ENCODE assay signal across 27 cellular contexts in the genomic region with DNA sequence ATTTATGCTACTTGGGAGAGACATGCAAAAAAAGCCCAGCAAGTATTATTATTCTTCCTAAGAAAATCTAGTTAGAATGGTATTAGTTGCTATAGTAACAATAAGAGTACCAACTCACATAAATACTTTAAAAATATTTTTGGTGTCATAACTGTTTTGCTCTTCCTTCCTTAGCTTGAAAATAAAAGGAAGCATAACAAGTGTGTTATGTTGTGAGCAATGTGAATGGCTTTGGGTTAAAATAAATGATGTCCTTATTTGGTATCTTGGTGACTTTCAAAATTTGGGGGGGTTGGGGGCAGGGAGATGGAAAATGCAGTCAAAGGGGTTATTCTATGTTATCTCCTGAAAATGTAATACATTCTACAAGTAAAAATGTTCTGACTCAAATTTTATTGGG.
"Had no signal": no experiment of that assay in that cellular context is flagged by ENCODE, and none has a peak within 500 bp of the region (broad histone marks: within the 10 kb centered on the region; RNA-seq: fewer than 3 reads in every experiment).

No MANE protein-coding gene starts in this region.

- H3K27me3 Mint-ChIP-seq: activated naive CD8-positive, alpha-beta T cell treated with anti-CD3 and anti-CD28 coated beads for 36 hours; effector memory CD8-positive, alpha-beta T cell; stimulated activated naive CD8-positive, alpha-beta T cell treated with anti-CD3 and anti-CD28 coated beads, Interleukin-15, amount 100 ng/mL, for 72 hours had no signal

- H3K4me1 ChIP-seq: esophagus squamous epithelium, gastrocnemius medialis, left ventricle myocardium inferior, tibial artery had no signal

- H3K4me3 ChIP-seq: esophagus squamous epithelium, gastrocnemius medialis, left ventricle myocardium inferior, SK-N-MC, tibial artery had no signal

- H3K9me3 Mint-ChIP-seq: activated naive CD8-positive, alpha-beta T cell treated with anti-CD3 and anti-CD28 coated beads for 36 hours; effector memory CD8-positive, alpha-beta T cell; mesothelial cell of epicardium; neural crest cell; stimulated activated naive CD8-positive, alpha-beta T cell treated with anti-CD3 and anti-CD28 coated beads, Interleukin-15, amount 100 ng/mL, for 72 hours; T-helper 2 cell treated with Interferon-gamma antibody and Interleukin-4, amounts not matched to agents 5 μg/mL and 100 μg/mL, for 36 hours had no signal

- H3K27ac Mint-ChIP-seq: mesothelial cell of epicardium; stimulated activated naive CD8-positive, alpha-beta T cell treated with anti-CD3 and anti-CD28 coated beads, Interleukin-15, amount 100 ng/mL, for 72 hours; T-helper 2 cell treated with Interferon-gamma antibody and Interleukin-4, amounts not matched to agents 5 μg/mL and 100 μg/mL, for 36 hours had no signal

- H3K9me3 ChIP-seq: esophagus squamous epithelium, gastrocnemius medialis, left ventricle myocardium inferior, tibial artery had no signal

- DNase-seq: activated CD4-positive, alpha-beta T cell treated with anti-CD3 and anti-CD28 coated beads, Interleukin-2, amount 50 U/mL, for 1 hour; activated CD8-positive, alpha-beta memory T cell treated with anti-CD3 and anti-CD28 coated beads for 24 hours; activated CD8-positive, alpha-beta memory T cell treated with anti-CD3 and anti-CD28 coated beads, Interleukin-2, amount 50 U/mL, for 4 hours; activated gamma-delta T cell; activated naive CD8-positive, alpha-beta T cell treated with anti-CD3 and anti-CD28 coated beads for 36 hours; central memory CD4-positive, alpha-beta T cell; dermis blood vessel endothelial cell; effector memory CD8-positive, alpha-beta T cell; esophagus squamous epithelium; gastrocnemius medialis; head of caudate nucleus; hypothalamus; left ventricle myocardium inferior; mammary epithelial cell; occipital lobe; posterior cingulate gyrus; right cardiac atrium; stimulated activated CD4-positive, alpha-beta T cell treated with anti-CD3 and anti-CD28 coated beads, Interleukin-12 subunit alpha, Interleukin-12 subunit beta, amount 100 ng/mL, for 4 hours; stimulated activated CD4-positive, alpha-beta T cell treated with anti-CD3 and anti-CD28 coated beads, Interleukin-4, amount 100 ng/mL, for 4 hours; stimulated activated naive CD8-positive, alpha-beta T cell treated with anti-CD3 and anti-CD28 coated beads, Interleukin-15, amount 100 ng/mL, for 72 hours; tibial artery had no signal

- H3K27me3 ChIP-seq: esophagus squamous epithelium, gastrocnemius medialis, tibial artery had no signal

- H3K27ac ChIP-seq: gastrocnemius medialis, left ventricle myocardium inferior, SK-N-MC, tibial artery, VCaP had no signal

- H3K4me3 Mint-ChIP-seq: activated naive CD8-positive, alpha-beta T cell treated with anti-CD3 and anti-CD28 coated beads for 36 hours; effector memory CD8-positive, alpha-beta T cell; mesothelial cell of epicardium; neural crest cell; stimulated activated naive CD8-positive, alpha-beta T cell treated with anti-CD3 and anti-CD28 coated beads, Interleukin-15, amount 100 ng/mL, for 72 hours; T-helper 2 cell treated with Interferon-gamma antibody and Interleukin-4, amounts not matched to agents 5 μg/mL and 100 μg/mL, for 36 hours had no signal

- H3K4me1 Mint-ChIP-seq: mesothelial cell of epicardium had no signal

- ATAC-seq: activated CD4-positive, CD25-positive, alpha-beta regulatory T cell treated with anti-CD3 and anti-CD28 coated beads, Interleukin-2, amount 50 U/mL, for 24 hours; effector memory CD8-positive, alpha-beta T cell; gastrocnemius medialis; right cardiac atrium; stimulated activated naive CD8-positive, alpha-beta T cell treated with anti-CD3 and anti-CD28 coated beads, Interleukin-15, amount 100 ng/mL, for 72 hours had no signal
